11 cellular contexts compared by ENCODE assay signal in the genomic region with DNA sequence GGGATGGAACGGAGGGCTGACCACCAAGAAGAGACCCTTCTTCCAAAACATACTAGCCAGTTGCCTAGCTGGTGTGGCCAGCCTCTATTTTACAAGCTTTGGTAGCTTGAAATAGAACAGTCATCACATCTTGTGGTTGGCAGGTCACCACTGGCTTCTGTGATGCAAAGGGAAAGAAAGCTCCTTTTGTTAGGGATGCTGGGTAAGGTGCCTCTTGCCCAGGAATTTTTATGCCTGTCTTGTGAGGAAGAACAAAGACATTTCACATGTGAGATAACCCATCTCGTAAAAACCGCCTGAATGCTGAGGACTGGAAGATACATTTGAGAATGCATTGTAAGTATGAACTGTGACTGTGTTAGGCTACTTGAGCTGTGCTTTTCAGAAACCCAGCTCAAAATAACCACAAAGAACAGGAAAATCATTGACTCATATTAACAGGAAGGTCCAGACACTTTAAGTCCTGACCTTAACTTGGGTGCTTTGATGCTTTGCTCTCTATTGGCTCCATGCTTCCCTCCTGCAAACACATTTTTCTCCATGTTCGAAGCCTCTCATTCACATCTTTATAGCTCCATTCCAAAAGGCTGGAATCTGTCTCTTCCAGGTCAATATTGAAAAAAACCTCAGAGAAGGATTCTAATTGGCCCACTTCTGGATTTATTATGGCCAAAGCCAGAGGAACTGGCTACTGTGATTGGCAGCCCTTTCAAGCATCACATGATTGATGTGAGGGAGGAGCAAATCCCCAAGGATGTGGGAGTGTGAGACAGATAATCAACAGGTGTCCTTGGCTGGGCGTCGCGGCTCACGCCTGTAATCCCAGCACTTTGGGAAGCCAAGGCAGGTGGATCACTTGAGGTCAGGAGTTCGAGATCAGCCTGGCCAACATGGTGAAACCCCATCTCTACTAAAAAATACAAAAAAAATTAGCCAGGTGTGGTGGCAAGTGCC. TPM values are rescaled to one million over a fixed set of nuclear protein-coding genes. Genes with fewer than 3 reads are reported as not detected.
DNase-seq lines count a peak whose midpoint lies in the region; ATAC-seq, FAIRE-seq and TF ChIP-seq lines count a peak whose summit lies in the region.
"Had no signal": no experiment of that assay in that cellular context is flagged by ENCODE, and none has a peak within 500 bp of the region (broad histone marks: within the 10 kb centered on the region; RNA-seq: fewer than 3 reads in every experiment).

No MANE protein-coding gene starts in this region.

- in situ Hi-C loops in GM12878 (cut with MboI), result no loop called here

- H3K27me3 ChIP-seq in GM12878 (replicated peaks in 1 of 2; ENCODE audit: control insufficient read depth in 2 of 2, insufficient read depth in 2 of 2, low read length in 1 of 2), result no peaks in the 10 kb centered on the region

- H3K36me3 ChIP-seq in GM12878 (ENCODE audit: control insufficient read depth in 2 of 2, insufficient read depth in 2 of 2, low read length in 1 of 2), result no peaks in the 10 kb centered on the region

- BruUV-seq in GM12878 (replicated peaks; lab: Mats Ljungman, UMichigan), result no TSS peak

- no peak for TF ChIP-seq RAD21 in GM12878 (IDR thresholded peaks at IDR 0.05; ENCODE audit: insufficient read depth, low read depth, low read length)

- no peak for FAIRE-seq in GM12878 (lab: Jason Lieb, UNC)

- CTCF ChIA-PET in GM12878 (lab: Yijun Ruan, JAX), result interaction anchor here (0.7 to 5.9 kb wide), 8 partner anchors 8 to 1230 kb away, joined by 3 to 47 read pairs (median 6); no protein-coding TSS in a partner anchor

- SMC1A ChIA-PET in GM12878 (lab: Charles Lee; ENCODE audit: uncharacterized antibody, unreplicated experiment), result interaction anchor here (0.8 to 3.1 kb wide), 13 partner anchors 8 to 119 kb away, joined by 3 to 17 read pairs (median 4); no protein-coding TSS in a partner anchor

- H3K27me3 Mint-ChIP-seq in naive thymus-derived CD8-positive, alpha-beta T cell, result no peaks in the 10 kb centered on the region
- H3K27me3 Mint-ChIP-seq: dendritic cell treated with granulocyte-macrophage colony-stimulating factor and Interleukin-4, amounts not matched to agents 40 ng/mL and 50 ng/mL, for 4 days had no signal

- H3K4me3 ChIP-seq in GM12878, result no peak overlapping the region

- H3K4me3 Mint-ChIP-seq in naive thymus-derived CD8-positive, alpha-beta T cell, result no peak overlapping the region
- H3K4me3 Mint-ChIP-seq: dendritic cell treated with granulocyte-macrophage colony-stimulating factor and Interleukin-4, amounts not matched to agents 40 ng/mL and 50 ng/mL, for 4 days had no signal

- H3K4me1 Mint-ChIP-seq in naive thymus-derived CD8-positive, alpha-beta T cell, result peaks cover 0 to 18% (median 3%) of the 10 kb centered on the region in 4 donors

- no peaks in the 10 kb centered on the region for H3K79me2 ChIP-seq in GM12878 (ENCODE audit: control insufficient read depth, insufficient read depth, low read length)

- TF ChIP-seq CTCF in GM12878 (IDR thresholded peaks at IDR 0.05 in 2 of 3, conservative IDR thresholded peaks at IDR 0.05 in 1 of 3; ENCODE audit: control insufficient read depth in 2 of 3, extremely low read depth in 1 of 3, insufficient read depth in 1 of 3, low read depth in 3 of 3, low read length in 3 of 3), result no peak

- no peaks in the 10 kb centered on the region for H3K9me3 Mint-ChIP-seq in naive thymus-derived CD8-positive, alpha-beta T cell
- H3K9me3 Mint-ChIP-seq: dendritic cell treated with granulocyte-macrophage colony-stimulating factor and Interleukin-4, amounts not matched to agents 40 ng/mL and 50 ng/mL, for 4 days had no signal

- H2AFZ ChIP-seq in GM12878 (ENCODE audit: control insufficient read depth, low read depth, low read length), result no peak overlapping the region

- H3K9me3 ChIP-seq in GM12878 (replicated peaks; ENCODE audit: control insufficient read depth, insufficient read depth, low read length), result no peaks in the 10 kb centered on the region

- intact Hi-C loops in GM12878 (cut with micrococcal nuclease; ENCODE audit: unreplicated experiment), result loop anchor here (5.0 kb wide), 1 partner anchor 118 kb away; no protein-coding TSS in a partner anchor

- no peaks in the 10 kb centered on the region for H4K20me1 ChIP-seq in GM12878 (ENCODE audit: control insufficient read depth, insufficient read depth)

- no peaks in the 10 kb centered on the region for H3K4me1 ChIP-seq in GM12878 (ENCODE audit: control insufficient read depth, insufficient read depth, low read length)

- H3K4me2 ChIP-seq in GM12878 (ENCODE audit: control insufficient read depth, insufficient read depth), result no peak overlapping the region

- ATAC-seq in HG02981 (IDR thresholded peaks at IDR 0.05; ENCODE audit: unreplicated experiment) (peak; percentile 55), GM12878 (peak; percentile 32; the same call in 1 of the 3 replicates), HG02798 (IDR thresholded peaks at IDR 0.05; ENCODE audit: poor library complexity, unreplicated experiment) (no peak), GM21576 (IDR thresholded peaks at IDR 0.05; ENCODE audit: unreplicated experiment) (no peak)
- ATAC-seq in naive thymus-derived CD8-positive, alpha-beta T cell, result no peak

- RAD21 ChIA-PET in GM12878 (lab: Charles Lee; ENCODE audit: unreplicated experiment), result interaction anchor here (0.7 to 3.2 kb wide), 7 partner anchors 8 to 117 kb away, joined by 3 to 22 read pairs (median 8); no protein-coding TSS in a partner anchor

- no peak overlapping the region for H3K27ac ChIP-seq in GM12878 (ENCODE audit: control insufficient read depth, insufficient read depth)

- 62% methylated on average over 9 of the region's 9 CpGs for WGBS in GM12878 (ENCODE audit: insufficient coverage, insufficient replicate concordance, low lambda C conversion rate, missing lambda C conversion rate)

- peak; percentile 63 for DNase-seq in AG20443 (ENCODE audit: low spot score)
- DNase-seq in GM12878 (ENCODE audit: low read depth, low spot score), result no peak
- DNase-seq in midbrain (lab: John Stamatoyannopoulos, UW), result peak; percentile 31
- DNase-seq in NCI-H526 (lab: John Stamatoyannopoulos, UW), result no peak
- DNase-seq in naive thymus-derived CD8-positive, alpha-beta T cell, result no peak
- DNase-seq: NCI-H2029 treated with DMSO at 0.1 percent for 48 hours; stimulated activated CD4-positive, alpha-beta T cell treated with anti-CD3 and anti-CD28 coated beads, Interleukin-2, amount 100 ng/mL, for 48 hours had no signal

- TF ChIP-seq POLR2A in GM12878 (IDR thresholded peaks at IDR 0.05; ENCODE audit: low read depth, low read length), result no peak

- TF ChIP-seq EP300 in GM12878 (IDR thresholded peaks at IDR 0.05; ENCODE audit: borderline replicate concordance in 1 of 2, control insufficient read depth in 1 of 2, low read depth in 2 of 2, low read length in 2 of 2), result no peak

- POLR2A ChIA-PET in GM12878 (lab: Charles Lee), result no interaction called here
- POLR2A ChIA-PET in naive thymus-derived CD8-positive, alpha-beta T cell (lab: Charles Lee), result no interaction called here

- no peak overlapping the region for H3K9ac ChIP-seq in GM12878 (ENCODE audit: control insufficient read depth, insufficient read depth, low read length)

- H3K36me3 Mint-ChIP-seq in naive thymus-derived CD8-positive, alpha-beta T cell, result no peaks in the 10 kb centered on the region

- H3K27ac Mint-ChIP-seq in naive thymus-derived CD8-positive, alpha-beta T cell, result no peak overlapping the region
- H3K27ac Mint-ChIP-seq: dendritic cell treated with granulocyte-macrophage colony-stimulating factor and Interleukin-4, amounts not matched to agents 40 ng/mL and 50 ng/mL, for 4 days had no signal

TF ChIP-seq in GM12878, 131 proteins besides CTCF, POLR2A, EP300 and RAD21:
- TF ChIP-seq ZBED1 (IDR thresholded peaks at IDR 0.05; ENCODE audit: borderline replicate concordance), result no peak
- no peak for TF ChIP-seq EED (IDR thresholded peaks at IDR 0.05; ENCODE audit: low read depth)
- TF ChIP-seq BACH1 (IDR thresholded peaks at IDR 0.05; ENCODE audit: borderline replicate concordance), result no peak
- TF ChIP-seq SUZ12 (IDR thresholded peaks at IDR 0.05; ENCODE audit: unreplicated experiment), result no peak
- TF ChIP-seq, protein P1, sequence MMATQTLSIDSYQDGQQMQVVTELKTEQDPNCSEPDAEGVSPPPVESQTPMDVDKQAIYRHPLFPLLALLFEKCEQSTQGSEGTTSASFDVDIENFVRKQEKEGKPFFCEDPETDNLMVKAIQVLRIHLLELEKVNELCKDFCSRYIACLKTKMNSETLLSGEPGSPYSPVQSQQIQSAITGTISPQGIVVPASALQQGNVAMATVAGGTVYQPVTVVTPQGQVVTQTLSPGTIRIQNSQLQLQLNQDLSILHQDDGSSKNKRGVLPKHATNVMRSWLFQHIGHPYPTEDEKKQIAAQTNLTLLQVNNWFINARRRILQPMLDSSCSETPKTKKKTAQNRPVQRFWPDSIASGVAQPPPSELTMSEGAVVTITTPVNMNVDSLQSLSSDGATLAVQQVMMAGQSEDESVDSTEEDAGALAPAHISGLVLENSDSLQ (IDR thresholded peaks at IDR 0.05), result peak; percentile 26; the same call in 1 of the 2 replicates
- TF ChIP-seq HCFC1 (IDR thresholded peaks at IDR 0.05; ENCODE audit: low read length), result no peak

RNA-seq across cellular contexts. Expression of a gene that starts 53.9 kb away (rescaled TPM):
- 1.7 and 2.6 TPM in 2 replicates for total RNA-seq in GM12878 (2013; cell fraction: nucleolus; rRNA removed)
- 2.2 and 3.4 TPM in 2 replicates for total RNA-seq in GM12878 (2014; rRNA removed)
- total RNA-seq in GM12878 (2014; rRNA removed; fragmentation: Illumina TruSeq; extraction: Trizol), result 2.9 and 3.6 TPM in 2 replicates
- total RNA-seq in GM12878 (2021), result 4.9 and 5.6 TPM in 2 replicates
- 0.41 TPM for polyA plus RNA-seq in GM12878 (2011; ENCODE audit: low read depth)
- polyA plus RNA-seq in GM12878 (2011; rRNA removed), result 1.3 and 1.8 TPM in 2 replicates
- polyA plus RNA-seq in GM12878 (2011; cell fraction: cytosol; rRNA removed), result 0.69 and 1.3 TPM in 2 replicates
- 1.3 and 1.9 TPM in 2 replicates for polyA plus RNA-seq in GM12878 (2011; cell fraction: nucleus; rRNA removed)
- 0.27 and 0.81 TPM in 2 replicates for polyA plus RNA-seq in GM12878 (2012)
- 1.5 and 2.6 TPM in 2 replicates for polyA plus RNA-seq in GM12878 (2014; fragmentation: Illumina TruSeq; extraction: Trizol)
- polyA plus RNA-seq in GM12878 (2014; fragmentation: Nextera tagmentation; extraction: Ambion mirVana), result 1 to 10 TPM in 1 of 2 experiments, under 1 TPM in 1; 0.90 to 1.5 TPM
- 2.0 and 2.5 TPM in 2 replicates for polyA plus RNA-seq in GM12878 (2014; rRNA removed)
- polyA plus RNA-seq in GM12878 (2016; fragmentation: Nextera tagmentation; extraction: Ambion mirVana), result 1 to 10 TPM; 1.7 to 2.9 TPM
- polyA minus RNA-seq in GM12878 (2011; rRNA and poly(A)+ RNA removed), result 2.8 and 6.8 TPM in 2 replicates
- polyA minus RNA-seq in GM12878 (2011; cell fraction: cytosol; rRNA and poly(A)+ RNA removed), result 1.6 and 1.7 TPM in 2 replicates
- 2.7 and 4.9 TPM in 2 replicates for polyA minus RNA-seq in GM12878 (2011; cell fraction: nucleus; rRNA and poly(A)+ RNA removed)
- 1 to 10 TPM; 5.0 to 7.0 TPM for total RNA-seq in naive thymus-derived CD8-positive, alpha-beta T cell
- 10 to 100 TPM in 1 of 3 donors, 1 to 10 TPM in 2; 2.3 to 12.3 (median 2.8) TPM for polyA plus RNA-seq in naive thymus-derived CD8-positive, alpha-beta T cell

Comparison
In these comparisons a context has a peak if more than half of its experiments do, and no peak if none do; other contexts are left out.
1. DNase-seq: peak in AG20443 (single experiment) and midbrain (single experiment); none in GM12878 (single experiment), NCI-H526 (0 of 2) and naive thymus-derived CD8-positive, alpha-beta T cell (0 of 10).
2. ATAC-seq: peak in HG02981 (single experiment) and GM12878 (single experiment); none in naive thymus-derived CD8-positive, alpha-beta T cell (0 of 2), HG02798 (single experiment) and GM21576 (single experiment).